8 cellular contexts compared by ENCODE assay signal in the genomic region with DNA sequence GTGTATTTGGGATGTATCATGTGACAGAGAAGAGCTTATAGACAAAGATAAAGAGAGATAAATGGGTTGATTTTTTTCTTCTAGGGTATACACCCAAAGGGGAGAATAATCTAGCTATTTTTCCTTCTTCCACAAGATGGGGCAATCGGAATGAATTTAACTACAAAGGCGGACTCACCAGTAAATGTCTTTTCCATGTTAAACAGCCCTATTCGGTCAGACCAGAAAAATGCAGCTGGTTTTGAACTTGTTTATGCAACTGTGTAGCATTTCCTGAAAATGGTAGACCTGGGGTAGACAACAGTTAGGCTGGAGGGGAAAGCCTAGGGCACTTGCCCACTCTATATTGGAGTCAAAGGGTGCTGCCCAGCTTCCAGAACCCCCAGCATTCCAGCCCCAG.
A peak's percentile ranks its signal among the peaks of the same experiment; 100 is the strongest.
DNase-seq lines count a peak whose midpoint lies in the region; ATAC-seq, FAIRE-seq and TF ChIP-seq lines count a peak whose summit lies in the region.

No MANE protein-coding gene starts in this region.

- H3K4me1 ChIP-seq in left lung (no peaks in the 10 kb centered on the region), thyroid gland (no peaks in the 10 kb centered on the region)

- peak; percentile 46 for FAIRE-seq in TTC549 (lab: Jason Lieb, UNC)

- intact Hi-C loops in left lung (cut with DNase I): loop anchor here in 1 of 2 donors (10.0 kb wide), 1 partner anchor 845 kb away; no protein-coding TSS in a partner anchor
- intact Hi-C loops in thyroid gland (cut with DNase I): no loop called here

- WGBS in thyroid gland, 2 donors: 46 to 47% methylated on average over 3 of the region's 3 CpGs

- H3K27ac ChIP-seq in left lung (no peak overlapping the region), thyroid gland (no peak overlapping the region)

- TF ChIP-seq CTCF in left lung (IDR thresholded peaks at IDR 0.05): no peak
- TF ChIP-seq CTCF in thyroid gland (IDR thresholded peaks at IDR 0.05): no peak

- DNase-seq in COLO668 (lab: John Stamatoyannopoulos, UW; ENCODE audit: unreplicated experiment) (peak; percentile 6), NCI-H1092 treated with DMSO at 0.1 percent for 48 hours (lab: John Stamatoyannopoulos, UW) (peak; percentile 77), left lung (no peak), thyroid gland (no peak), NAMALWA (ENCODE audit: low spot score) (no peak)

- no peak for TF ChIP-seq POLR2A in thyroid gland (IDR thresholded peaks at IDR 0.05)

- H3K27me3 ChIP-seq in left lung: no peaks in the 10 kb centered on the region
- H3K27me3 ChIP-seq in thyroid gland: no peaks in the 10 kb centered on the region

- H3K4me3 ChIP-seq in left lung (no peak overlapping the region), thyroid gland (replicated peaks in 1 of 3) (no peak overlapping the region)

- H3K36me3 ChIP-seq in left lung: no peaks in the 10 kb centered on the region
- no peaks in the 10 kb centered on the region for H3K36me3 ChIP-seq in thyroid gland

- H3K9me3 ChIP-seq in left lung: peaks cover 0 to 5% of the 10 kb centered on the region in 2 donors
- H3K9me3 ChIP-seq in thyroid gland: no peaks in the 10 kb centered on the region

- peak; percentile 77 for ATAC-seq in left lung
- ATAC-seq in GM19324 (IDR thresholded peaks at IDR 0.05; ENCODE audit: low FRiP score, unreplicated experiment): no peak
- ATAC-seq in GM19395 (IDR thresholded peaks at IDR 0.05; ENCODE audit: unreplicated experiment): no peak

Comparison
In these comparisons a context has a peak if more than half of its experiments do, and no peak if none do; other contexts are left out.
1. DNase-seq: peak in COLO668 (single experiment) and NCI-H1092 treated with DMSO at 0.1 percent for 48 hours (single experiment); none in left lung (0 of 2), thyroid gland (0 of 2) and NAMALWA (single experiment).